9 cellular contexts compared by ENCODE assay signal in the genomic region with DNA sequence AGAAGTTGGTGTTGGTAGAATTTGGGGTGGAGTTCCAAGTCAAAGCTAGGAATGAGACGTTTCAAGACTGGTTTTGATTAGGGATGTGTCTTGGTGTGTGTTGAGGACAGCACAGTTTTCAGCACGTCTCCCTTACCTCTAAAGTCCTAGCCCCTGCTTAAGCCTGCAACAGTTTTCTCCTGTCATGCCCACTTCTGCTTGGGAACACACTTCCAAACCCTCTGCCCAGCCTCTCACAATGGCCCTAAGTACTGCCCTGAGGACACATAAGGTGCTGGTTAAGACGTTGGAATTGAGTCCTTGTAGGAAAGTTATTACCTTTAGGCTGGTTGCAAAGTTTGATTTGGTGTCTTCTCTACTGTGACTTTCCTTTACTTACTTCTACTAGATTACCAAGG. TPM values are rescaled to one million over a fixed set of nuclear protein-coding genes. Genes with fewer than 3 reads are reported as not detected.
A peak's percentile ranks its signal among the peaks of the same experiment; 100 is the strongest.
DNase-seq lines count a peak whose midpoint lies in the region; ATAC-seq, FAIRE-seq and TF ChIP-seq lines count a peak whose summit lies in the region.
"Had no signal": no experiment of that assay in that cellular context is flagged by ENCODE, and none has a peak within 500 bp of the region (broad histone marks: within the 10 kb centered on the region; RNA-seq: fewer than 3 reads in every experiment).

No MANE protein-coding gene starts in this region.

- H4K91ac ChIP-seq in H1 (replicated peaks; ENCODE audit: insufficient read length, low read length): no peak overlapping the region

- CTCF ChIA-PET in PC-9 (lab: Charles Lee) (no interaction called here), H1 (lab: Charles Lee; ENCODE audit: partially characterized antibody) (interaction anchor here (1.1 kb wide), 1 partner anchor 53 kb away, joined by 3 read pairs; no protein-coding TSS in a partner anchor)

- FAIRE-seq in H1 (lab: Jason Lieb, UNC) (no peak), D721Med (lab: Jason Lieb, UNC) (no peak)

- H2BK5ac ChIP-seq in H1 (ENCODE audit: low read depth, low read length): no peak overlapping the region

- H3K4ac ChIP-seq in H1 (replicated peaks; ENCODE audit: insufficient read length, low read depth, low read length): no peak overlapping the region

- no peaks in the 10 kb centered on the region for H3K9me3 ChIP-seq in PC-9 (ENCODE audit: insufficient read depth, low read depth)
- H3K9me3 ChIP-seq in H1 (ENCODE audit: insufficient read depth in 2 of 2, low read depth in 1 of 2, low read length in 1 of 2): no peaks in the 10 kb centered on the region
- no peaks in the 10 kb centered on the region for H3K9me3 ChIP-seq in osteoblast (ENCODE audit: low read depth, low read length)

- no peak for TF ChIP-seq RAD21 in H1 (IDR thresholded peaks at IDR 0.05 in 1 of 2, conservative IDR thresholded peaks at IDR 0.05 in 1 of 2; ENCODE audit: low read depth in 2 of 2, low read length in 2 of 2)

- H3K23ac ChIP-seq in H1 (ENCODE audit: insufficient read length): no peak overlapping the region

- DNase-seq in GM06990 (ENCODE audit: extremely low read depth, insufficient read length) (no peak), PC-9 (peak in 1 of 2 experiments; percentile 33), H1 (ENCODE audit: low read depth in 1 of 2, low spot score in 2 of 2) (no peak), osteoblast (ENCODE audit: insufficient read length, low spot score, missing footprints) (peak; percentile 58), NCI-H82 (lab: John Stamatoyannopoulos, UW) (no peak), D721Med (ENCODE audit: insufficient read length, low spot score) (no peak)
- no peak for DNase-seq in stimulated activated CD4-positive, alpha-beta T cell treated with anti-CD3 and anti-CD28 coated beads, Interleukin-4, amount 100 ng/mL, for 4 hours
- DNase-seq: central memory CD4-positive, alpha-beta T cell had no signal

- H3K4me3 ChIP-seq in GM06990 (replicated peaks; ENCODE audit: low read depth, low read length): peak overlapping the region; percentile 86
- H3K4me3 ChIP-seq in PC-9: peak overlapping the region; percentile 80
- H3K4me3 ChIP-seq in H1 (ENCODE audit: extremely low read depth in 1 of 4, insufficient read depth in 2 of 4, low read depth in 3 of 4, low read length in 4 of 4): peak overlapping the region; percentile 68 to 80 (median 71); a peak in 7 of 8 replicates
- peak overlapping the region; percentile 83 for H3K4me3 ChIP-seq in osteoblast (ENCODE audit: insufficient read depth, low read length)

- H4K5ac ChIP-seq in H1 (ENCODE audit: insufficient read length, low read depth, low read length): no peak overlapping the region

- H3K9me2 ChIP-seq in PC-9 (ENCODE audit: insufficient read depth): no peaks in the 10 kb centered on the region

- POLR2A ChIA-PET in PC-9 (lab: Charles Lee; ENCODE audit: unreplicated experiment): interaction anchor here (0.6 to 1.4 kb wide), 6 partner anchors 12 to 1840 kb away, joined by 3 to 23 read pairs (median 4); no protein-coding TSS in a partner anchor
- POLR2A ChIA-PET in H1 (lab: Charles Lee; ENCODE audit: partially characterized antibody): interaction anchor here (0.8 to 2.3 kb wide), 6 partner anchors 12 to 95 kb away, joined by 3 to 11 read pairs (median 4); no protein-coding TSS in a partner anchor

- H3K4me1 ChIP-seq in PC-9 (replicated peaks; ENCODE audit: insufficient read depth) (peaks cover 58% of the 10 kb centered on the region), H1 (replicated peaks in 1 of 4; ENCODE audit: control insufficient read depth in 3 of 4, insufficient read depth in 4 of 4, low read length in 3 of 4) (peaks cover 0 to 8% (median 2%) of the 10 kb centered on the region in 4 experiments; a peak in 5 of 7 replicates), osteoblast (ENCODE audit: insufficient read depth, low read length) (peaks cover 35% of the 10 kb centered on the region)

- H2BK120ac ChIP-seq in H1 (replicated peaks; ENCODE audit: low read depth, low read length): no peak overlapping the region

- no peak for ATAC-seq in HG03460 (IDR thresholded peaks at IDR 0.05; ENCODE audit: unreplicated experiment)

- H4K8ac ChIP-seq in H1 (ENCODE audit: extremely low read depth, insufficient read depth, low read length): no peak overlapping the region

- no TSS peak for BruUV-seq in PC-9 (replicated peaks; lab: Mats Ljungman, UMichigan)

- 57% methylated on average over 3 of the region's 3 CpGs; no CpG with 5 or more reads in 1 of the 2 experiments for WGBS in H1 (ENCODE audit: extremely low coverage in 1 of 2, insufficient coverage in 1 of 2, insufficient read length in 1 of 2, insufficient replicate concordance in 2 of 2, low coverage in 1 of 2, low lambda C conversion rate in 2 of 2, missing lambda C conversion rate in 1 of 2), 2 experiments

- H3K56ac ChIP-seq in H1 (replicated peaks; ENCODE audit: insufficient read length, low read depth, low read length): no peak overlapping the region

- H3K79me1 ChIP-seq in H1 (ENCODE audit: low read depth, low read length): peaks cover 3% of the 10 kb centered on the region; the same call in 1 of the 2 replicates

- H3K27me3 ChIP-seq in GM06990 (replicated peaks; ENCODE audit: control insufficient read depth, insufficient read depth, low read length) (no peaks in the 10 kb centered on the region), PC-9 (ENCODE audit: insufficient read depth, low read depth) (no peaks in the 10 kb centered on the region), H1 (replicated peaks in 1 of 4; ENCODE audit: control insufficient read depth in 3 of 4, extremely low read depth in 1 of 4, insufficient read depth in 3 of 4, low read length in 3 of 4) (peaks cover 3 to 14% (median 7%) of the 10 kb centered on the region in 4 experiments), osteoblast (ENCODE audit: insufficient read depth, low read length) (no peaks in the 10 kb centered on the region)

- no peak overlapping the region for H3K14ac ChIP-seq in H1 (ENCODE audit: insufficient read length)

- H3F3A ChIP-seq in PC-9 (ENCODE audit: insufficient read depth, low read depth): peaks cover 54% of the 10 kb centered on the region

- peak overlapping the region; percentile 4; the same call in 1 of the 2 replicates for H2BK12ac ChIP-seq in H1 (ENCODE audit: low read depth, low read length)

- peak overlapping the region; percentile 53; the same call in 1 of the 2 replicates for H2BK15ac ChIP-seq in H1 (ENCODE audit: low read length)

- H4K20me1 ChIP-seq in PC-9 (ENCODE audit: insufficient read depth) (no peaks in the 10 kb centered on the region), H1 (replicated peaks in 1 of 2; ENCODE audit: control insufficient read depth in 1 of 2, insufficient read depth in 2 of 2, low read length in 2 of 2) (peaks cover 2 to 3% of the 10 kb centered on the region in 2 experiments), osteoblast (ENCODE audit: insufficient read depth, low read length) (no peaks in the 10 kb centered on the region)

- intact Hi-C loops in PC-9 (cut with micrococcal nuclease; ENCODE audit: unreplicated experiment): loop anchor here (1.0 to 10.0 kb wide), 5 partner anchors 11 to 1217 kb away; partner anchors contain the start of gene PPFIBP1

- H3K4me2 ChIP-seq in PC-9 (peak overlapping the region; percentile 89), H1 (ENCODE audit: insufficient read depth in 1 of 2, low read depth in 2 of 2, low read length in 2 of 2) (peak overlapping the region; percentile 70 to 88), osteoblast (ENCODE audit: insufficient read depth, low read length) (peak overlapping the region; percentile 92)

- no peak overlapping the region for H3K9ac ChIP-seq in H1 (replicated peaks in 1 of 4; ENCODE audit: extremely low read depth in 1 of 4, low read depth in 3 of 4, low read length in 3 of 4)

- TF ChIP-seq POLR2A in H1 (IDR thresholded peaks at IDR 0.05; ENCODE audit: control extremely low read depth in 1 of 2, low read depth in 2 of 2, low read length in 2 of 2): no peak

- H2BK20ac ChIP-seq in H1 (ENCODE audit: low read length): no peak overlapping the region

- no peak overlapping the region for H3K18ac ChIP-seq in H1 (ENCODE audit: extremely low read depth, low read length)

- TF ChIP-seq CTCF in GM06990 (IDR thresholded peaks at IDR 0.05; ENCODE audit: insufficient read depth, low read length, poor library complexity, severe bottlenecking): no peak
- TF ChIP-seq CTCF in PC-9 (conservative IDR thresholded peaks at IDR 0.05): no peak
- no peak for TF ChIP-seq CTCF in H1 (IDR thresholded peaks at IDR 0.05; ENCODE audit: control extremely low read depth in 1 of 3, insufficient read depth in 1 of 3, low read depth in 1 of 3, low read length in 3 of 3)
- no peak for TF ChIP-seq CTCF in osteoblast (IDR thresholded peaks at IDR 0.05; ENCODE audit: extremely low read depth, low read depth, low read length)
- no peak for TF ChIP-seq CTCF in D721Med (IDR thresholded peaks at IDR 0.05; ENCODE audit: insufficient read depth, missing control alignments)

- H2AK5ac ChIP-seq in H1 (ENCODE audit: low read depth, low read length): no peak overlapping the region

- H3K36me3 ChIP-seq in GM06990 (ENCODE audit: control insufficient read depth, insufficient read depth, low read length): peaks cover 1% of the 10 kb centered on the region
- no peaks in the 10 kb centered on the region for H3K36me3 ChIP-seq in PC-9 (ENCODE audit: low read depth)
- no peaks in the 10 kb centered on the region; a peak in 1 of 8 replicates for H3K36me3 ChIP-seq in H1 (ENCODE audit: control insufficient read depth in 2 of 4, insufficient read depth in 4 of 4, low read length in 3 of 4)
- H3K36me3 ChIP-seq in osteoblast (ENCODE audit: insufficient read depth, low read length): peaks cover 8% of the 10 kb centered on the region

- peaks cover 12% of the 10 kb centered on the region for H3K23me2 ChIP-seq in H1 (ENCODE audit: low read depth, low read length)

- H3K27ac ChIP-seq in PC-9 (peak overlapping the region; percentile 93), H1 (ENCODE audit: low read depth, low read length) (no peak overlapping the region), osteoblast (ENCODE audit: low read depth, low read length) (peak overlapping the region; percentile 77)

- H3K79me2 ChIP-seq in PC-9 (ENCODE audit: low read depth): peaks cover 30% of the 10 kb centered on the region
- H3K79me2 ChIP-seq in H1 (ENCODE audit: control insufficient read depth in 1 of 2, insufficient read depth in 2 of 2, low read length in 2 of 2): peaks cover 0 to 26% of the 10 kb centered on the region in 2 experiments; a peak in 2 of 4 replicates
- H3K79me2 ChIP-seq in osteoblast (ENCODE audit: insufficient read depth, low read length): peaks cover 47% of the 10 kb centered on the region

- H2AFZ ChIP-seq in PC-9: peak overlapping the region; percentile 73; the same call in 1 of the 2 replicates
- H2AFZ ChIP-seq in H1 (ENCODE audit: low read length): peak overlapping the region; percentile 93
- H2AFZ ChIP-seq in osteoblast (ENCODE audit: low read length): peak overlapping the region; percentile 83

- TF ChIP-seq EP300 in H1 (IDR thresholded peaks at IDR 0.05; ENCODE audit: borderline replicate concordance in 1 of 2, low read depth in 2 of 2, low read length in 2 of 2): no peak

RNA-seq across cellular contexts. Expression of gene BMAL2, which starts 0.7 kb away (rescaled TPM):
- 56.7 and 87.9 TPM in 2 replicates for total RNA-seq in PC-9 (2021)
- 20.6 and 22.8 TPM in 2 replicates for total RNA-seq in H1 (2021; fragmentation: NEBNext Ultra II Directional; extraction: Animal tissue kit (Norgen Biotek cat#: 25700))
- 1.8 and 3.2 TPM in 2 replicates for polyA plus RNA-seq in H1 (2011; rRNA removed)
- 3.4 TPM for polyA plus RNA-seq in H1 (2011; cell fraction: cytosol; rRNA removed)
- polyA plus RNA-seq in H1 (2011; cell fraction: nucleus; rRNA removed): 3.8 TPM
- polyA plus RNA-seq in H1 (2012, experiment 1 of 2): 7.4 to 11.0 TPM (median 9.1 TPM) in 4 replicates
- 0.96 TPM for polyA plus RNA-seq in H1 (2012, experiment 2 of 2)
- 9.2 TPM for polyA plus RNA-seq in H1 (2013, experiment 1 of 2)
- polyA plus RNA-seq in H1 (2013, experiment 2 of 2): 8.0 TPM
- 9.8 and 13.0 TPM in 2 replicates for polyA minus RNA-seq in H1 (2011; rRNA and poly(A)+ RNA removed)
- 6.4 TPM for polyA minus RNA-seq in H1 (2011; cell fraction: cytosol; rRNA and poly(A)+ RNA removed)
- 20.3 TPM for polyA minus RNA-seq in H1 (2011; cell fraction: nucleus; rRNA and poly(A)+ RNA removed)
- 18.3 and 21.7 TPM in 2 replicates for total RNA-seq in osteoblast
